ENCODE assay signal across 8 cellular contexts in the genomic region with DNA sequence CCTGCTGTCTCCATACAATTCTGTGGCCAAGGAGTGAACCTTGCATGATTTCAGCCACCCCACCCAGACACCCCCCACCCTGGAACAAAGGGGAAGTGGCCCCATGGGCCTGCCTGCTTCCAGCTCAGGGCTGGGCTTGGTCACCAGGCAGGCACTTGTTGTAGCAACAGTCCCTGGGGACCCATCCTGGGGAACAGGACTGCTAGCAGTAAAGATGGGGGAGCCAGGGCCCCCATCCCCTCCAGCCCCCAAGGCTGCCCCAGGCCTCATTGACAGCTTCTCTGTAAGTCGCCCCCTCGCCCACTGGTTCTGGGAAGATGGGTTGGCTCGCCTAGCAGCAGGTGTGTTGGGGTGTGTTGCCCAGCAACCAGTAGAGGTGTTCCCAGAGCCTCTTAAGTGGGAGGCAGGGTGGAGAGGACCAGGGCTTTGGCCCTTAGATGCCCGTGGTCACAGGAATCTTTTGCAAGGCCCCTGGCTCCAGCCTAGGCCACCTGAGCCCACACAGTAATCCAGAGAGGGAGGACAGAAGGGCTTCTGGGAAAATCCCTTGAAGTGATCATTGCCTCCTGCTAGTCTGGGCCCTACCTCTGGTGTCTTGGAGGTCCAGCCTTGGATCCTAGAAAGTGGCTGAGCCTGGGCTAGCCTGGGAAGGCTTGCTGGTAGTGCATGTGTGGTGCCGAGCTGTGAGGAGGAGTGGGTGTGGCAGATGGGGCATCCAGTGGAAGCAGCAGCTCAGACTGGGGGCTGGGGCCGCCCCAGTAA. TPM values are rescaled to one million over a fixed set of nuclear protein-coding genes. Genes with fewer than 3 reads are reported as not detected.
A peak's percentile ranks its signal among the peaks of the same experiment; 100 is the strongest.
DNase-seq lines count a peak whose midpoint lies in the region; ATAC-seq, FAIRE-seq and TF ChIP-seq lines count a peak whose summit lies in the region.

No MANE protein-coding gene starts in this region.

- ATAC-seq in psoas muscle (peak in 2 of 4 donors; percentile 7 to 49), HG03571 (IDR thresholded peaks at IDR 0.05; ENCODE audit: unreplicated experiment) (no peak)

- H3K4me3 ChIP-seq in brain microvascular endothelial cell (ENCODE audit: low read depth, low read length) (no peak overlapping the region), psoas muscle (no peak overlapping the region)

- no peaks in the 10 kb centered on the region for H3K36me3 Mint-ChIP-seq in type B pancreatic cell

- no peaks in the 10 kb centered on the region for H3K9me3 Mint-ChIP-seq in type B pancreatic cell

- no peaks in the 10 kb centered on the region for H3K27me3 ChIP-seq in brain microvascular endothelial cell (replicated peaks)
- H3K27me3 ChIP-seq in psoas muscle (ENCODE audit: insufficient read depth in 3 of 3, low read length in 2 of 3), result no peaks in the 10 kb centered on the region

- no peak for TF ChIP-seq POLR2A in GM12891 (IDR thresholded peaks at IDR 0.05; ENCODE audit: low read depth, low read length)

- peaks cover 3% of the 10 kb centered on the region for H3K27me3 Mint-ChIP-seq in type B pancreatic cell

- H3K4me1 Mint-ChIP-seq in type B pancreatic cell (ENCODE audit: unreplicated experiment), result peaks cover 22% of the 10 kb centered on the region

- TF ChIP-seq CTCF in brain microvascular endothelial cell (IDR thresholded peaks at IDR 0.05; ENCODE audit: low read depth, low read length, missing control alignments), result no peak
- TF ChIP-seq CTCF in psoas muscle (IDR thresholded peaks at IDR 0.05), result no peak
- no peak for TF ChIP-seq CTCF in type B pancreatic cell (conservative IDR thresholded peaks at IDR 0.05)

- 77 to 83% (median 82%) methylated on average over 6 of the region's 6 CpGs for WGBS in psoas muscle, 3 donors

- no peak overlapping the region for H3K27ac Mint-ChIP-seq in type B pancreatic cell

- H3K36me3 ChIP-seq in brain microvascular endothelial cell (replicated peaks) (no peaks in the 10 kb centered on the region), psoas muscle (ENCODE audit: insufficient read depth in 1 of 2, low read depth in 1 of 2) (no peaks in the 10 kb centered on the region)

- FAIRE-seq in GM12891 (lab: Jason Lieb, UNC), result peak; percentile 59

- H3K4me3 Mint-ChIP-seq in type B pancreatic cell, result no peak overlapping the region

- intact Hi-C loops in psoas muscle (cut with DNase I), result no loop called here

- DNase-seq in GM12891 (ENCODE audit: insufficient read length, low spot score), result no peak
- DNase-seq in NCI-H2081 treated with DMSO at 0.1 percent for 48 hours (lab: John Stamatoyannopoulos, UW), result peak; percentile 50
- DNase-seq in brain microvascular endothelial cell, result peak; percentile 40
- DNase-seq in psoas muscle, result peak; percentile 41 to 80
- DNase-seq in GM19240 (ENCODE audit: insufficient read length, low spot score), result no peak
- no peak for DNase-seq in type B pancreatic cell (ENCODE audit: extremely low spot score, unreplicated experiment)
- DNase-seq in DMS114 treated with DMSO at 0.1 percent for 48 hours (lab: John Stamatoyannopoulos, UW; ENCODE audit: unreplicated experiment), result no peak

- H3K4me1 ChIP-seq in psoas muscle, result peaks cover 7% of the 10 kb centered on the region

- no peaks in the 10 kb centered on the region for H3K9me3 ChIP-seq in psoas muscle

- H3K27ac ChIP-seq in brain microvascular endothelial cell (peak overlapping the region; percentile 95), psoas muscle (peak overlapping the region; percentile 55)

- in situ Hi-C loops in brain microvascular endothelial cell (cut with HindIII; ENCODE audit: low pct_ligation_motif_present, low sequenced_read_pairs), result loop anchor here (25.0 kb wide), 1 partner anchor 206 kb away; no protein-coding TSS in a partner anchor

TF ChIP-seq in GM12891, 5 proteins besides CTCF, POLR2A, EP300 and RAD21:
- no peak for TF ChIP-seq POLR2AphosphoS5 (IDR thresholded peaks at IDR 0.05; ENCODE audit: low read depth, low read length)
- no peak for TF ChIP-seq POU2F2 (IDR thresholded peaks at IDR 0.05; ENCODE audit: low read depth, low read length)
- peak; percentile 79 for TF ChIP-seq SPI1 (IDR thresholded peaks at IDR 0.05; ENCODE audit: low read depth, low read length)
- no peak for TF ChIP-seq PAX5 (IDR thresholded peaks at IDR 0.05; ENCODE audit: insufficient read depth, low read length, severe bottlenecking)

RNA-seq across cellular contexts. Expression of a gene that starts 48.9 kb away (rescaled TPM):
- 0.54 TPM for polyA plus RNA-seq in GM12891 (2012; ENCODE audit: low read depth, missing spikeins)
- total RNA-seq in psoas muscle (1 to 10 TPM in 2 of 4 donors, under 1 TPM in 2; 0.61 to 5.0 (median 2.2) TPM), type B pancreatic cell (ENCODE audit: low replicate concordance) (0.80 and 1.0 TPM in 2 replicates)
- polyA plus RNA-seq in psoas muscle, result under 1 TPM; 0.14 to 0.24 (median 0.18) TPM

Comparison
In these comparisons a context has a peak if more than half of its experiments do, and no peak if none do; other contexts are left out.
1. DNase-seq: peak in NCI-H2081 treated with DMSO at 0.1 percent for 48 hours (single experiment), brain microvascular endothelial cell (single experiment) and psoas muscle (2 of 2); none in GM12891 (single experiment), GM19240 (single experiment), type B pancreatic cell (single experiment) and DMS114 treated with DMSO at 0.1 percent for 48 hours (single experiment).